8 cellular contexts compared by ENCODE assay signal in the genomic region with DNA sequence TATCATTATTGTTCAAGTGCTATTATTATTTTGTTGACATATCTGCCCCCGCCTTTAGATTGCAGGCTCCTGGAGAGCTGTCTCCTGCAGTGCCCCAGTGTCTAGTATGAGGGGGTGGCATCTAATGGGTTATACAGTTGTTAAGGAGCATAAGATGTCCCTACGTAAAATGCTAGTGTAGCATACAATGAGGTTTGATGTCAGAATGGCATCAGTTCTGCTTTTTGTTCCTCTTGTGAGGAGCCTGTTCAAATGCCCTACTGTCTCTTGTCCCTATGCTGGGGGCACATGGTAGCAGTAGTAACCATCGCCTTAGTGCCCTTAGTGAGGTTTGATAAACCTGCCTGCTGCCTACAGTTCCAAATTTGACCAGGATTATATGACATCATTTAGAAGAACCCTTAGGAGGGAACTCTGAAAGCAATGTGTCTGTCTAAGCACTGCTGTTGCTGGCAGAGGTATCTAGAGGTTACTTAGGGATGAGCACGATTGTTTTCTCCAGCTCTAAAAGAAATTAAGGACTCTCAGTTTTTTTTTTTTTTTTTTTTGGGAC. TPM values are rescaled to one million over a fixed set of nuclear protein-coding genes. Genes with fewer than 3 reads are reported as not detected.
DNase-seq lines count a peak whose midpoint lies in the region; ATAC-seq lines count a peak whose summit lies in the region.

No MANE protein-coding gene starts in this region.

- peak overlapping the region; percentile 62 for H3K4me3 Mint-ChIP-seq in activated CD8-positive, alpha-beta memory T cell treated with anti-CD3 and anti-CD28 coated beads, Interleukin-2, amount 10 ng/mL, durations not matched to agents 7 days and 5 days
- H3K4me3 Mint-ChIP-seq in naive thymus-derived CD8-positive, alpha-beta T cell, result peak overlapping the region in 7 of 10 donors; percentile 14 to 58 (median 36)

- peaks cover 21% of the 10 kb centered on the region for H3K79me1 ChIP-seq in mesenchymal stem cell (replicated peaks; ENCODE audit: low read length, poor library complexity, severe bottlenecking)

- H3K79me2 ChIP-seq in Karpas-422 (ENCODE audit: low read length), result no peaks in the 10 kb centered on the region

- no peaks in the 10 kb centered on the region for H3K27me3 Mint-ChIP-seq in activated CD8-positive, alpha-beta memory T cell treated with anti-CD3 and anti-CD28 coated beads, Interleukin-2, amount 10 ng/mL, durations not matched to agents 7 days and 5 days
- H3K27me3 Mint-ChIP-seq in naive thymus-derived CD8-positive, alpha-beta T cell, result no peaks in the 10 kb centered on the region

- H3K9me2 ChIP-seq in Karpas-422 (replicated peaks; ENCODE audit: insufficient read depth, low read length), result no peaks in the 10 kb centered on the region

- H2AFZ ChIP-seq in Karpas-422 (ENCODE audit: low read length) (0 out of 2 replicates have a peak overlapping the region, but pooled peaks have one; percentile 17), mesenchymal stem cell (ENCODE audit: low read depth, low read length) (no peak overlapping the region)

- no peak overlapping the region for H3K4ac ChIP-seq in mesenchymal stem cell (ENCODE audit: low read depth in 1 of 2, low read length in 2 of 2)

- no peaks in the 10 kb centered on the region for H3K27me3 ChIP-seq in Karpas-422 (ENCODE audit: low read length)
- H3K27me3 ChIP-seq in mesenchymal stem cell (ENCODE audit: control insufficient read depth in 1 of 2, insufficient read depth in 1 of 2, low read length in 2 of 2), result no peaks in the 10 kb centered on the region

- no peaks in the 10 kb centered on the region for H3K36me3 ChIP-seq in Karpas-422 (ENCODE audit: insufficient read depth, low read length)
- H3K36me3 ChIP-seq in mesenchymal stem cell (ENCODE audit: control insufficient read depth in 1 of 2, insufficient read depth in 2 of 2, low read depth in 1 of 2, low read length in 2 of 2), result no peaks in the 10 kb centered on the region

- H2BK15ac ChIP-seq in mesenchymal stem cell (ENCODE audit: low read depth, poor library complexity, severe bottlenecking), result no peak overlapping the region

- H3K27ac Mint-ChIP-seq in activated CD8-positive, alpha-beta memory T cell treated with anti-CD3 and anti-CD28 coated beads, Interleukin-2, amount 10 ng/mL, durations not matched to agents 7 days and 5 days, result peak overlapping the region; percentile 90
- peak overlapping the region in 9 of 10 donors; percentile 29 to 91 (median 79) for H3K27ac Mint-ChIP-seq in naive thymus-derived CD8-positive, alpha-beta T cell

- H3K4me2 ChIP-seq in Karpas-422 (ENCODE audit: low read depth, low read length, poor library complexity, severe bottlenecking) (peak overlapping the region; percentile 53), mesenchymal stem cell (ENCODE audit: low read length, poor library complexity, severe bottlenecking) (no peak overlapping the region)

- peaks cover 3% of the 10 kb centered on the region for H3K36me3 Mint-ChIP-seq in activated CD8-positive, alpha-beta memory T cell treated with anti-CD3 and anti-CD28 coated beads, Interleukin-2, amount 10 ng/mL, durations not matched to agents 7 days and 5 days
- H3K36me3 Mint-ChIP-seq in naive thymus-derived CD8-positive, alpha-beta T cell, result no peaks in the 10 kb centered on the region

- no peaks in the 10 kb centered on the region for H4K20me1 ChIP-seq in Karpas-422 (ENCODE audit: insufficient read depth, low read depth, low read length)

- no peaks in the 10 kb centered on the region for H3K9me3 Mint-ChIP-seq in activated CD8-positive, alpha-beta memory T cell treated with anti-CD3 and anti-CD28 coated beads, Interleukin-2, amount 10 ng/mL, durations not matched to agents 7 days and 5 days (ENCODE audit: low read depth)
- H3K9me3 Mint-ChIP-seq in naive thymus-derived CD8-positive, alpha-beta T cell, result no peaks in the 10 kb centered on the region

- no peak overlapping the region for H3K23ac ChIP-seq in mesenchymal stem cell (ENCODE audit: low read length in 2 of 2)

- no peak for DNase-seq in activated CD8-positive, alpha-beta memory T cell treated with anti-CD3 and anti-CD28 coated beads, Interleukin-2, amount 10 ng/mL, durations not matched to agents 7 days and 5 days
- DNase-seq in activated CD8-positive, alpha-beta memory T cell treated with anti-CD3 and anti-CD28 coated beads, Interleukin-2, amount 50 U/mL, for 4 hours, result no peak
- DNase-seq in Karpas-422, result peak; percentile 71
- no peak for DNase-seq in naive thymus-derived CD8-positive, alpha-beta T cell
- DNase-seq in NCI-H1436 treated with DMSO at 0.1 percent for 48 hours (lab: John Stamatoyannopoulos, UW), result no peak
- no peak for DNase-seq in mesenchymal stem cell
- no peak for DNase-seq in NCI-H187 treated with DMSO at 0.1 percent for 48 hours (lab: John Stamatoyannopoulos, UW)

- H3K9me3 ChIP-seq in Karpas-422 (ENCODE audit: low read length) (no peaks in the 10 kb centered on the region), mesenchymal stem cell (ENCODE audit: control insufficient read depth, low read length) (no peaks in the 10 kb centered on the region)

- peaks cover 24% of the 10 kb centered on the region for H3K4me1 ChIP-seq in Karpas-422 (ENCODE audit: low read length)
- no peaks in the 10 kb centered on the region for H3K4me1 ChIP-seq in mesenchymal stem cell (ENCODE audit: control insufficient read depth, insufficient read depth, low read depth, low read length)

- H3K4me1 Mint-ChIP-seq in activated CD8-positive, alpha-beta memory T cell treated with anti-CD3 and anti-CD28 coated beads, Interleukin-2, amount 10 ng/mL, durations not matched to agents 7 days and 5 days, result peaks cover 37% of the 10 kb centered on the region
- peaks cover 6 to 37% (median 31%) of the 10 kb centered on the region in 4 donors for H3K4me1 Mint-ChIP-seq in naive thymus-derived CD8-positive, alpha-beta T cell

- H2BK5ac ChIP-seq in mesenchymal stem cell (ENCODE audit: low read depth, low read length, poor library complexity, severe bottlenecking), result no peak overlapping the region

- ATAC-seq in activated CD8-positive, alpha-beta memory T cell treated with anti-CD3 and anti-CD28 coated beads, Interleukin-2, amount 10 ng/mL, durations not matched to agents 7 days and 5 days, result peak; percentile 25
- ATAC-seq in GM21825 (IDR thresholded peaks at IDR 0.05; ENCODE audit: unreplicated experiment), result peak; percentile 49
- peak; percentile 26 to 46 for ATAC-seq in naive thymus-derived CD8-positive, alpha-beta T cell

- H3K4me3 ChIP-seq in Karpas-422 (ENCODE audit: low read length), result peak overlapping the region; percentile 41; the same call in 1 of the 2 replicates
- H3K4me3 ChIP-seq in mesenchymal stem cell (ENCODE audit: insufficient read depth in 1 of 2, low read depth in 1 of 2, low read length in 2 of 2), result no peak overlapping the region

- POLR2A ChIA-PET in naive thymus-derived CD8-positive, alpha-beta T cell (lab: Charles Lee), result interaction anchor here (0.7 to 1.0 kb wide), 2 partner anchors 9 to 59 kb away, joined by 3 to 4 read pairs; no protein-coding TSS in a partner anchor

- H3K9ac ChIP-seq in Karpas-422 (ENCODE audit: low read length), result no peak overlapping the region
- H3K9ac ChIP-seq in mesenchymal stem cell (ENCODE audit: low read length), result no peak overlapping the region

- H3K18ac ChIP-seq in mesenchymal stem cell (ENCODE audit: low read depth in 1 of 2, low read length in 2 of 2), result no peak overlapping the region

- H3K14ac ChIP-seq in mesenchymal stem cell (ENCODE audit: low read length in 2 of 2), result no peak overlapping the region

- CTCF ChIA-PET in activated CD8-positive, alpha-beta memory T cell treated with anti-CD3 and anti-CD28 coated beads, Interleukin-2, amount 10 ng/mL, durations not matched to agents 7 days and 5 days (lab: Charles Lee), result interaction anchor here (2.1 to 12.2 kb wide), 2 partner anchors 9 to 59 kb away, joined by 7 to 208 read pairs; a partner anchor contains a TSS

- no peak overlapping the region for H2BK12ac ChIP-seq in mesenchymal stem cell (ENCODE audit: low read length in 2 of 2)

- H3K27ac ChIP-seq in Karpas-422 (ENCODE audit: low read length) (no peak overlapping the region), mesenchymal stem cell (ENCODE audit: low read length, poor library complexity, severe bottlenecking) (no peak overlapping the region)

- H2AK5ac ChIP-seq in mesenchymal stem cell (ENCODE audit: low read length, severe bottlenecking), result no peak overlapping the region

- 87% methylated on average over 4 of the region's 4 CpGs for WGBS in mesenchymal stem cell

- no peak overlapping the region for H4K8ac ChIP-seq in mesenchymal stem cell (ENCODE audit: low read length)

- no peak overlapping the region for H4K91ac ChIP-seq in mesenchymal stem cell (ENCODE audit: low read length)

- no peak overlapping the region for H2BK120ac ChIP-seq in mesenchymal stem cell (ENCODE audit: low read depth, low read length)

RNA-seq across cellular contexts. Expression of a gene that starts 9.7 kb away (rescaled TPM):
- total RNA-seq in activated CD8-positive, alpha-beta memory T cell treated with anti-CD3 and anti-CD28 coated beads, Interleukin-2, amount 10 ng/mL, durations not matched to agents 7 days and 5 days, result 100 to 1,000 TPM; 102 to 192 TPM
- total RNA-seq in Karpas-422 (2014; rRNA removed; shearing (Covaris generic); ENCODE audit: low replicate concordance), result 23.2 and 38.8 TPM in 2 replicates
- 10 to 100 TPM; 16.4 to 17.1 TPM for total RNA-seq in naive thymus-derived CD8-positive, alpha-beta T cell
- polyA plus RNA-seq in naive thymus-derived CD8-positive, alpha-beta T cell, result 10 to 100 TPM; 20.4 to 29.6 (median 23.7) TPM
- 28.2 TPM for polyA plus RNA-seq in mesenchymal stem cell (2013, experiment 1 of 2)
- polyA plus RNA-seq in mesenchymal stem cell (2013, experiment 2 of 2), result 29.2 TPM

RNA-seq across cellular contexts. Expression of a gene that starts 46.2 kb away (rescaled TPM):
- total RNA-seq in activated CD8-positive, alpha-beta memory T cell treated with anti-CD3 and anti-CD28 coated beads, Interleukin-2, amount 10 ng/mL, durations not matched to agents 7 days and 5 days, result 10 to 100 TPM; 37.4 to 44.5 TPM
- total RNA-seq in Karpas-422 (2014; rRNA removed; shearing (Covaris generic); ENCODE audit: low replicate concordance), result 14.1 and 15.9 TPM in 2 replicates
- total RNA-seq in naive thymus-derived CD8-positive, alpha-beta T cell, result 10 to 100 TPM; 37.3 to 37.6 TPM
- 10 to 100 TPM; 21.9 to 25.8 (median 22.5) TPM for polyA plus RNA-seq in naive thymus-derived CD8-positive, alpha-beta T cell
- polyA plus RNA-seq in mesenchymal stem cell (2013, experiment 1 of 2), result 32.3 TPM
- polyA plus RNA-seq in mesenchymal stem cell (2013, experiment 2 of 2), result 31.4 TPM
